8 cellular contexts compared by ENCODE assay signal in the genomic region with DNA sequence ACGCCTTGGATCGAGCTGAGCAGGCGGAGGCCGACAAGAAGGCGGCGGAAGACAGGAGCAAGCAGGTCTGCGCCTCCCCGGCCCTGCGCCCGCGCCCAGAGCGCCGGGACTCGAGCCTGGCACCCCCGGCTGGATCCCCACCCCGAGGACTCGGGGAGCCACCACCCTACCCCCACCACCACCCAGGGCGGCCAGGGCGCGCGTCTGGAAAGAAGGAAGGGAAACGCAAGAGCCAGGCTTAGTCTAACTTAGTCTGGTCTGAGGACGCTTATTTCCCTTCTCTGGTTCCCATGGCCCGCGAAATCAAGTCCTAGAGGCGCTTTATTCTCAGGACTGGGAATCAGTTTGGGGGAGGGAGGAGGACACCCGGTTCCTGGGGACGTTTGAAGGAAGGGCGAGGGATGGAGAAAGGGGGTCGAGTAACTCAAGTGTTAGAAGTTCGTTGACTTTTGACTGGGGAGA. TPM values are rescaled to one million over a fixed set of nuclear protein-coding genes. Genes with fewer than 3 reads are reported as not detected.
DNase-seq lines count a peak whose midpoint lies in the region; ATAC-seq and TF ChIP-seq lines count a peak whose summit lies in the region.

No MANE protein-coding gene starts in this region.

- no peak for ATAC-seq in GM18870 (IDR thresholded peaks at IDR 0.05; ENCODE audit: unreplicated experiment)

- no peaks in the 10 kb centered on the region for H3K9me3 ChIP-seq in uterus

- intact Hi-C loops in uterus (cut with DNase I; ENCODE audit: low total_unique reads), result loop anchor here (2.0 kb wide), 1 partner anchor 194 kb away; no protein-coding TSS in a partner anchor

- H3K4me1 Mint-ChIP-seq in activated naive CD4-positive, alpha-beta T cell treated with anti-CD3 and anti-CD28 coated beads, Interleukin-2, amount 50 U/mL, for 24 hours, result peaks cover 11% of the 10 kb centered on the region

- H3K4me1 ChIP-seq in mesendoderm (ENCODE audit: control insufficient read depth, low read depth, low read length), result peaks cover 24% of the 10 kb centered on the region
- no peaks in the 10 kb centered on the region for H3K4me1 ChIP-seq in uterus

- no peaks in the 10 kb centered on the region for H3K9me3 Mint-ChIP-seq in activated naive CD4-positive, alpha-beta T cell treated with anti-CD3 and anti-CD28 coated beads, Interleukin-2, amount 50 U/mL, for 24 hours

- TF ChIP-seq CTCF in uterus (IDR thresholded peaks at IDR 0.05), result no peak

- H3K27ac ChIP-seq in mesendoderm (ENCODE audit: low read depth, low read length) (peak overlapping the region; percentile 83), uterus (peak overlapping the region; percentile 97 to 98)

- H3K27me3 ChIP-seq in mesendoderm (ENCODE audit: insufficient read depth, low read length, poor library complexity) (no peaks in the 10 kb centered on the region), uterus (no peaks in the 10 kb centered on the region)

- H3K4me3 Mint-ChIP-seq in activated naive CD4-positive, alpha-beta T cell treated with anti-CD3 and anti-CD28 coated beads, Interleukin-2, amount 50 U/mL, for 24 hours, result peak overlapping the region; percentile 83

- peak overlapping the region; percentile 90 for H3K9ac ChIP-seq in mesendoderm (ENCODE audit: low read length)

- peaks cover 22% of the 10 kb centered on the region for H3K79me2 ChIP-seq in mesendoderm (ENCODE audit: control insufficient read depth, insufficient read depth, low read length)

- peak overlapping the region; percentile 79 for H3K4me3 ChIP-seq in mesendoderm (ENCODE audit: low read length)
- H3K4me3 ChIP-seq in uterus, result peak overlapping the region; percentile 77 to 89

- H3K36me3 Mint-ChIP-seq in activated naive CD4-positive, alpha-beta T cell treated with anti-CD3 and anti-CD28 coated beads, Interleukin-2, amount 50 U/mL, for 24 hours, result no peaks in the 10 kb centered on the region

- H3K27ac Mint-ChIP-seq in activated naive CD4-positive, alpha-beta T cell treated with anti-CD3 and anti-CD28 coated beads, Interleukin-2, amount 50 U/mL, for 24 hours, result no peak overlapping the region

- no peak overlapping the region for H4K5ac ChIP-seq in mesendoderm (ENCODE audit: low read length)

- peaks cover 50% of the 10 kb centered on the region for H3K27me3 Mint-ChIP-seq in activated naive CD4-positive, alpha-beta T cell treated with anti-CD3 and anti-CD28 coated beads, Interleukin-2, amount 50 U/mL, for 24 hours

- H2BK5ac ChIP-seq in mesendoderm (ENCODE audit: low read length), result peak overlapping the region; percentile 76

- peak overlapping the region; percentile 73 for H3K4me2 ChIP-seq in mesendoderm (ENCODE audit: low read length)

- H2AK5ac ChIP-seq in mesendoderm (ENCODE audit: low read length), result no peak overlapping the region

- H3K23ac ChIP-seq in mesendoderm (ENCODE audit: low read length), result peak overlapping the region; percentile 75

- peak overlapping the region; percentile 62 for H3K4ac ChIP-seq in mesendoderm (ENCODE audit: low read depth, low read length)

- no peak overlapping the region for H4K8ac ChIP-seq in mesendoderm (ENCODE audit: low read depth, low read length)

- peaks cover 9% of the 10 kb centered on the region for H3K79me1 ChIP-seq in mesendoderm (ENCODE audit: low read length)

- WGBS in mesendoderm (ENCODE audit: extremely low coverage, insufficient coverage, low lambda C conversion rate), result no CpG with 5 or more reads among the region's 31 CpGs

- H3K36me3 ChIP-seq in mesendoderm (ENCODE audit: control insufficient read depth, insufficient read depth, low read length) (no peaks in the 10 kb centered on the region), uterus (no peaks in the 10 kb centered on the region)

- no peak for TF ChIP-seq POLR2A in uterus (IDR thresholded peaks at IDR 0.05)

- peak overlapping the region; percentile 98 for H3K18ac ChIP-seq in mesendoderm (ENCODE audit: low read length)

- DNase-seq in activated naive CD4-positive, alpha-beta T cell treated with Interleukin-2 at 50 U/mL for 16 hours, result no peak
- DNase-seq in dermis blood vessel endothelial cell (peak; percentile 43), mesendoderm (peak; percentile 37), uterus (no peak), superior temporal gyrus (ENCODE audit: extremely low spot score) (no peak), NCI-H2171 treated with DMSO at 0.1 percent for 48 hours (lab: John Stamatoyannopoulos, UW) (no peak)

- H2BK120ac ChIP-seq in mesendoderm (ENCODE audit: low read depth, low read length), result peak overlapping the region; percentile 78

- H3K56ac ChIP-seq in mesendoderm (ENCODE audit: low read length), result peak overlapping the region; percentile 96

- no peak overlapping the region for H2BK15ac ChIP-seq in mesendoderm (replicated peaks; ENCODE audit: low read depth)

RNA-seq across cellular contexts. Expression of a gene that starts 0.4 kb away (rescaled TPM):
- total RNA-seq in dermis blood vessel endothelial cell (309 and 334 TPM in 2 replicates), uterus (1,000 to 10,000 TPM in 2 of 4 donors, 100 to 1,000 TPM in 2; 622 to 1,998 (median 1,003) TPM)
- 419 TPM for polyA plus RNA-seq in mesendoderm (2013, experiment 1 of 2)
- polyA plus RNA-seq in mesendoderm (2013, experiment 2 of 2), result 425 TPM

Comparison
In these comparisons a context has a peak if more than half of its experiments do, and no peak if none do; other contexts are left out.
1. DNase-seq: peak in dermis blood vessel endothelial cell (single experiment) and mesendoderm (single experiment); none in activated naive CD4-positive, alpha-beta T cell treated with Interleukin-2 at 50 U/mL for 16 hours (single experiment), uterus (0 of 2), superior temporal gyrus (single experiment) and NCI-H2171 treated with DMSO at 0.1 percent for 48 hours (single experiment).